Comparison of ENCODE assay signal across 8 cellular contexts in the genomic region with DNA sequence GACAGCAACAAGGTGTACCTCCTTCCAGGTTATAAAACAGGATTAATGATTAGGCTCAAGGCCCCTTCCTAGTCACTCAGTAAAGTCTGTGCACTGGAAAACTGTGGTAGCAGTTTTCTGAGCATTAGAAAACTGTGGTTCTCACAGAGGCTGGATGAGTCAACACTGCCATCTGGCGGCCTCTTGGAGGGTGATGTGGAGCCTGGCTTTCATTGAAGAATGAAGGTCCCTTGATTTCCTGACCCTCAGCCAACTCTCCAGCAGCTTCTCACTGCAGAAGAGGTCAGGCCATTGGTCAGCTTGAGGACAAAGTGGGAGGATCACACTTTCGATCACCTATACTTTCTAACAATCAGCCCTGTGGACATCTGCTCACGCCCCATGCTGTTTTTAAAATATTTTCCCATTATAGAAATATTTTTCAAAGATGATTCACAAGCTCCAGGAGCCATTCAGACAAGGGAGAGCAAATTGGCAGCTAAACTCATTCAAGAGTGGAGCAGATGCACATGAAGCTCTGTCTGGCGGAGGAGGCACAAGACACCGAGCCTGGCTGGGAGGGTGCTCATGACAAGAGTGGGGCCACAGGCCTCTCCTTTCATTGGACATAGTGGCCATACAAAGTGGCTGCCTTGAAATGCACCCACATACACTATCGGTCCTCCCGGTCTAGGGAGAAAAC. TPM values are rescaled to one million over a fixed set of nuclear protein-coding genes. Genes with fewer than 3 reads are reported as not detected.
DNase-seq lines count a peak whose midpoint lies in the region; ATAC-seq and TF ChIP-seq lines count a peak whose summit lies in the region.

No MANE protein-coding gene starts in this region.

- no peak overlapping the region for H3K27ac Mint-ChIP-seq in activated CD8-positive, alpha-beta T cell treated with anti-CD3 and anti-CD28 coated beads, Interleukin-2, amount 10 ng/mL, durations not matched to agents 7 days and 5 days
- H3K27ac Mint-ChIP-seq in endodermal cell = no peak overlapping the region
- H3K27ac Mint-ChIP-seq in stimulated activated effector memory CD8-positive, alpha-beta T cell treated with anti-CD3 and anti-CD28 coated beads, Interleukin-12 subunit alpha, Interleukin-12 subunit beta, amount 100 ng/mL, for 72 hours = no peak overlapping the region

- peaks cover 10% of the 10 kb centered on the region for H3K36me3 Mint-ChIP-seq in activated CD8-positive, alpha-beta T cell treated with anti-CD3 and anti-CD28 coated beads, Interleukin-2, amount 10 ng/mL, durations not matched to agents 7 days and 5 days (ENCODE audit: low read depth)
- peaks cover 12% of the 10 kb centered on the region for H3K36me3 Mint-ChIP-seq in endodermal cell (ENCODE audit: low read depth)
- peaks cover 33% of the 10 kb centered on the region for H3K36me3 Mint-ChIP-seq in stimulated activated effector memory CD8-positive, alpha-beta T cell treated with anti-CD3 and anti-CD28 coated beads, Interleukin-12 subunit alpha, Interleukin-12 subunit beta, amount 100 ng/mL, for 72 hours

- ATAC-seq in GM19043 (IDR thresholded peaks at IDR 0.05; ENCODE audit: low read depth, unreplicated experiment) (peak; percentile 84), HG03469 (IDR thresholded peaks at IDR 0.05; ENCODE audit: unreplicated experiment) (peak; percentile 70)
- peak; percentile 76 for ATAC-seq in activated CD8-positive, alpha-beta T cell treated with anti-CD3 and anti-CD28 coated beads, Interleukin-2, amount 10 ng/mL, durations not matched to agents 7 days and 5 days
- ATAC-seq in stimulated activated effector memory CD8-positive, alpha-beta T cell treated with anti-CD3 and anti-CD28 coated beads, Interleukin-12 subunit alpha, Interleukin-12 subunit beta, amount 100 ng/mL, for 72 hours = peak; percentile 75

- no peaks in the 10 kb centered on the region for H3K9me3 Mint-ChIP-seq in activated CD8-positive, alpha-beta T cell treated with anti-CD3 and anti-CD28 coated beads, Interleukin-2, amount 10 ng/mL, durations not matched to agents 7 days and 5 days (ENCODE audit: insufficient read depth)
- H3K9me3 Mint-ChIP-seq in endodermal cell = no peaks in the 10 kb centered on the region
- H3K9me3 Mint-ChIP-seq in stimulated activated effector memory CD8-positive, alpha-beta T cell treated with anti-CD3 and anti-CD28 coated beads, Interleukin-12 subunit alpha, Interleukin-12 subunit beta, amount 100 ng/mL, for 72 hours = no peaks in the 10 kb centered on the region

- 60 to 62% methylated on average over 4 to 7 of the region's 7 CpGs for WGBS in endodermal cell (ENCODE audit: insufficient coverage in 1 of 2, insufficient read length in 1 of 2), 2 experiments

- no peak overlapping the region for H3K4me3 Mint-ChIP-seq in activated CD8-positive, alpha-beta T cell treated with anti-CD3 and anti-CD28 coated beads, Interleukin-2, amount 10 ng/mL, durations not matched to agents 7 days and 5 days
- H3K4me3 Mint-ChIP-seq in endodermal cell = no peak overlapping the region
- no peak overlapping the region for H3K4me3 Mint-ChIP-seq in stimulated activated effector memory CD8-positive, alpha-beta T cell treated with anti-CD3 and anti-CD28 coated beads, Interleukin-12 subunit alpha, Interleukin-12 subunit beta, amount 100 ng/mL, for 72 hours

- no peaks in the 10 kb centered on the region for H3K4me1 ChIP-seq in endodermal cell (ENCODE audit: control insufficient read depth, insufficient read depth, low read length)

- peaks cover 7% of the 10 kb centered on the region for H3K36me3 ChIP-seq in BJ (ENCODE audit: control insufficient read depth, insufficient read depth, low read length)
- peaks cover 25% of the 10 kb centered on the region for H3K36me3 ChIP-seq in endodermal cell (ENCODE audit: control insufficient read depth, insufficient read depth, low read length)

- H3K27me3 ChIP-seq in BJ (ENCODE audit: control insufficient read depth, insufficient read depth, low read length) (no peaks in the 10 kb centered on the region), endodermal cell (ENCODE audit: control insufficient read depth, insufficient read depth, low read length, poor library complexity, severe bottlenecking) (no peaks in the 10 kb centered on the region)

- H3K4me1 Mint-ChIP-seq in activated CD8-positive, alpha-beta T cell treated with anti-CD3 and anti-CD28 coated beads, Interleukin-2, amount 10 ng/mL, durations not matched to agents 7 days and 5 days (ENCODE audit: low read depth) = peaks cover 12% of the 10 kb centered on the region
- H3K4me1 Mint-ChIP-seq in endodermal cell = peaks cover 3% of the 10 kb centered on the region
- H3K4me1 Mint-ChIP-seq in stimulated activated effector memory CD8-positive, alpha-beta T cell treated with anti-CD3 and anti-CD28 coated beads, Interleukin-12 subunit alpha, Interleukin-12 subunit beta, amount 100 ng/mL, for 72 hours = no peaks in the 10 kb centered on the region

- TF ChIP-seq CTCF in BJ (IDR thresholded peaks at IDR 0.05; ENCODE audit: insufficient read depth, low read depth, low read length) (peak; percentile 97), endodermal cell (conservative IDR thresholded peaks at IDR 0.05) (peak; percentile 97)

- POLR2A ChIA-PET in BJ (lab: Charles Lee) = no interaction called here
- POLR2A ChIA-PET in activated CD8-positive, alpha-beta T cell treated with anti-CD3 and anti-CD28 coated beads, Interleukin-2, amount 10 ng/mL, durations not matched to agents 7 days and 5 days (lab: Charles Lee) = interaction anchor here (0.8 to 1.2 kb wide), 2 partner anchors 10 to 16 kb away, joined by 3 read pairs; no protein-coding TSS in a partner anchor

- H3K9me3 ChIP-seq in endodermal cell (ENCODE audit: control insufficient read depth, low read length) = no peaks in the 10 kb centered on the region

- no peak overlapping the region for H3K9ac ChIP-seq in endodermal cell (ENCODE audit: extremely low read depth, low read length, poor library complexity, severe bottlenecking)

- H3K27ac ChIP-seq in endodermal cell (ENCODE audit: low read depth, low read length) = no peak overlapping the region

- CTCF ChIA-PET in BJ (lab: Yijun Ruan, JAX) = interaction anchor here (0.6 to 6.2 kb wide), 25 partner anchors 10 to 1641 kb away, joined by 3 to 70 read pairs (median 4); no protein-coding TSS in a partner anchor
- CTCF ChIA-PET in activated CD8-positive, alpha-beta T cell treated with anti-CD3 and anti-CD28 coated beads, Interleukin-2, amount 10 ng/mL, durations not matched to agents 7 days and 5 days (lab: Charles Lee) = interaction anchor here (0.7 to 6.9 kb wide), 21 partner anchors 9 to 1636 kb away, joined by 3 to 32 read pairs (median 5); partner anchors contain the start of genes DLL1, PSMB1 and TBP

- peaks cover 13% of the 10 kb centered on the region for H3K27me3 Mint-ChIP-seq in activated CD8-positive, alpha-beta T cell treated with anti-CD3 and anti-CD28 coated beads, Interleukin-2, amount 10 ng/mL, durations not matched to agents 7 days and 5 days (ENCODE audit: low read depth)
- H3K27me3 Mint-ChIP-seq in endodermal cell (ENCODE audit: insufficient read depth) = no peaks in the 10 kb centered on the region

- H3K4me3 ChIP-seq in BJ (ENCODE audit: low read depth, low read length) = no peak overlapping the region
- no peak overlapping the region for H3K4me3 ChIP-seq in endodermal cell (ENCODE audit: low read length)

- DNase-seq in BJ (ENCODE audit: low read depth) (peak; percentile 5), NCI-H82 (lab: John Stamatoyannopoulos, UW) (peak; percentile 88), endodermal cell (peak; percentile 91), middle frontal gyrus (ENCODE audit: extremely low spot score, low spot score) (peak; percentile 81)
- DNase-seq in activated CD8-positive, alpha-beta T cell treated with anti-CD3 and anti-CD28 coated beads, Interleukin-2, amount 10 ng/mL, durations not matched to agents 7 days and 5 days = peak; percentile 80
- DNase-seq in stimulated activated effector memory CD8-positive, alpha-beta T cell treated with anti-CD3 and anti-CD28 coated beads, Interleukin-12 subunit alpha, Interleukin-12 subunit beta, amount 100 ng/mL, for 72 hours (ENCODE audit: low spot score in 2 of 2) = peak; percentile 49 to 78

RNA-seq across cellular contexts. Expression of gene PSMB1, which starts 23.1 kb away (rescaled TPM):
- 344 and 352 TPM in 2 replicates for polyA plus RNA-seq in BJ (2011; rRNA removed)
- 93.9 and 123 TPM in 2 replicates for polyA minus RNA-seq in BJ (2011; rRNA and poly(A)+ RNA removed)
- total RNA-seq in activated CD8-positive, alpha-beta T cell treated with anti-CD3 and anti-CD28 coated beads, Interleukin-2, amount 10 ng/mL, durations not matched to agents 7 days and 5 days = 100 to 1,000 TPM; 161 to 173 TPM
- 100 to 1,000 TPM; 239 to 243 TPM for total RNA-seq in endodermal cell
- polyA plus RNA-seq in endodermal cell (2013, experiment 1 of 2) = 230 TPM
- polyA plus RNA-seq in endodermal cell (2013, experiment 2 of 2) = 223 TPM

RNA-seq across cellular contexts. Expression of gene TBP, which starts 24.2 kb away (rescaled TPM):
- polyA plus RNA-seq in BJ (2011; rRNA removed) = 18.3 and 19.3 TPM in 2 replicates
- polyA minus RNA-seq in BJ (2011; rRNA and poly(A)+ RNA removed) = 12.7 and 22.5 TPM in 2 replicates
- 10 to 100 TPM; 20.0 to 21.5 TPM for total RNA-seq in activated CD8-positive, alpha-beta T cell treated with anti-CD3 and anti-CD28 coated beads, Interleukin-2, amount 10 ng/mL, durations not matched to agents 7 days and 5 days
- 10 to 100 TPM; 21.6 to 28.0 TPM for total RNA-seq in endodermal cell
- 23.6 TPM for polyA plus RNA-seq in endodermal cell (2013, experiment 1 of 2)
- polyA plus RNA-seq in endodermal cell (2013, experiment 2 of 2) = 18.7 TPM

RNA-seq across cellular contexts. Expression of gene PDCD2, which starts 54.5 kb away (rescaled TPM):
- polyA plus RNA-seq in BJ (2011; rRNA removed) = 48.2 and 65.5 TPM in 2 replicates
- polyA minus RNA-seq in BJ (2011; rRNA and poly(A)+ RNA removed) = 22.1 and 26.9 TPM in 2 replicates
- total RNA-seq in activated CD8-positive, alpha-beta T cell treated with anti-CD3 and anti-CD28 coated beads, Interleukin-2, amount 10 ng/mL, durations not matched to agents 7 days and 5 days = 10 to 100 TPM; 74.0 to 77.1 TPM
- total RNA-seq in endodermal cell = 10 to 100 TPM; 72.2 to 72.7 TPM
- polyA plus RNA-seq in endodermal cell (2013, experiment 1 of 2) = 91.4 TPM
- 75.9 TPM for polyA plus RNA-seq in endodermal cell (2013, experiment 2 of 2)

Comparison
In these comparisons a context has a peak if more than half of its experiments do, and no peak if none do; other contexts are left out.
1. DNase-seq: peak in every context shown above with its lines; median percentile 91 in endodermal cell; 88 in NCI-H82; 81 in middle frontal gyrus; 80 in activated CD8-positive, alpha-beta T cell treated with anti-CD3 and anti-CD28 coated beads, Interleukin-2, amount 10 ng/mL, durations not matched to agents 7 days and 5 days; 64 in stimulated activated effector memory CD8-positive, alpha-beta T cell treated with anti-CD3 and anti-CD28 coated beads, Interleukin-12 subunit alpha, Interleukin-12 subunit beta, amount 100 ng/mL, for 72 hours; 5 in BJ.